In the genomic region with DNA sequence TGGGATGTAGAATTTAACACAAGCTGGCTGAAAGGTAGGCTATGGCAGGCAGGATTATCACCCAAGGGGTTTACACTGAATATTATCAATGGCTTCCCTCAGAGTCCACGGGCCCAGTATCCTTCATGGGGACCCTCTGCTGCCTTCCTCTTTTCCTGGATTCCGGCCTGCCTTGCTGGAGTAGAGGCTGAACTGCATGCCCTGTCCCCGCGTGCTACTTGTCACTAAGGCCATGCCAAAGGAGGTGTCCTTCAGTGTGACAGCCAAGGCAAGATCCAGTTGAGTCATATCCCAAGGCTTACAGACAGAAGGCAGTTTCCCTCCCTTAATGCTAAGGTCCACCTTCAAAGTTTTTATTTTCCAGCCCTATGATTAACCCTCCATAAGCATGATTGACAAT, we compare ENCODE assay signal across 6 cellular contexts.
"Had no signal": no experiment of that assay in that cellular context is flagged by ENCODE, and none has a peak within 500 bp of the region (broad histone marks: within the 10 kb centered on the region; RNA-seq: fewer than 3 reads in every experiment).

No MANE protein-coding gene starts in this region.

- DNase-seq: H9, HCEC 1CT had no signal

- H3K4me2 ChIP-seq: GM23338 had no signal

- ATAC-seq: GM23338 had no signal

- FAIRE-seq: H1, H54 had no signal

- H3K27ac ChIP-seq: HL-60 had no signal

- H2AFZ ChIP-seq: GM23338 had no signal

- H3K4me3 ChIP-seq: GM23338 had no signal
